Comparison of ENCODE assay signal across 7 cellular contexts in genomic region chr6:150600302-150601017, GRCh38. TPM values are rescaled to one million over a fixed set of nuclear protein-coding genes. Genes with fewer than 3 reads are reported as not detected.
DNase-seq lines count a peak whose midpoint lies in the region; ATAC-seq and TF ChIP-seq lines count a peak whose summit lies in the region.

No MANE protein-coding gene starts in this region.

- H3K4me1 Mint-ChIP-seq in activated B cell treated with CpG ODN at 0.5 μM for 24 hours, result peaks cover 68% of the 10 kb centered on the region
- H3K4me1 Mint-ChIP-seq in central memory CD8-positive, alpha-beta T cell, result peaks cover 18% of the 10 kb centered on the region

- ATAC-seq in HG02642 (IDR thresholded peaks at IDR 0.05; ENCODE audit: poor library complexity, unreplicated experiment), result peak; percentile 67
- peak; percentile 70 for ATAC-seq in activated B cell treated with CpG ODN at 0.5 μM for 24 hours (ENCODE audit: low read depth)
- peak; percentile 70 for ATAC-seq in central memory CD8-positive, alpha-beta T cell (replicated peaks; ENCODE audit: extremely low read depth, poor library complexity, severe bottlenecking)

- H3K27ac Mint-ChIP-seq in activated B cell treated with CpG ODN at 0.5 μM for 24 hours, result peak overlapping the region; percentile 97
- peak overlapping the region; percentile 88 for H3K27ac Mint-ChIP-seq in central memory CD8-positive, alpha-beta T cell (ENCODE audit: low read depth)

- H3K9me3 Mint-ChIP-seq in activated B cell treated with CpG ODN at 0.5 μM for 24 hours, result no peaks in the 10 kb centered on the region
- H3K9me3 Mint-ChIP-seq in central memory CD8-positive, alpha-beta T cell, result no peaks in the 10 kb centered on the region

- peak overlapping the region; percentile 98 for H3K4me3 Mint-ChIP-seq in activated B cell treated with CpG ODN at 0.5 μM for 24 hours
- peak overlapping the region; percentile 88 for H3K4me3 Mint-ChIP-seq in central memory CD8-positive, alpha-beta T cell

- intact Hi-C loops in activated B cell treated with CpG ODN at 0.5 μM for 24 hours (cut with micrococcal nuclease), result loop anchor here (1.0 to 5.0 kb wide), 5 partner anchors 23 to 182 kb away; no protein-coding TSS in a partner anchor

- no peaks in the 10 kb centered on the region for H3K27me3 Mint-ChIP-seq in activated B cell treated with CpG ODN at 0.5 μM for 24 hours
- H3K27me3 Mint-ChIP-seq in central memory CD8-positive, alpha-beta T cell, result no peaks in the 10 kb centered on the region

- TF ChIP-seq CTCF in GM13977 (IDR thresholded peaks at IDR 0.05; ENCODE audit: extremely low read depth, insufficient read depth, missing control alignments) (peak; percentile 41), activated B cell treated with CpG ODN at 0.5 μM for 24 hours (IDR thresholded peaks at IDR 0.05) (no peak)

- peaks cover 33% of the 10 kb centered on the region for H3K36me3 Mint-ChIP-seq in activated B cell treated with CpG ODN at 0.5 μM for 24 hours (ENCODE audit: low read depth)
- H3K36me3 Mint-ChIP-seq in central memory CD8-positive, alpha-beta T cell (ENCODE audit: insufficient read depth), result peaks cover 6% of the 10 kb centered on the region

- DNase-seq in GM13977 (ENCODE audit: low spot score) (peak; percentile 87), NCI-H1417 (lab: John Stamatoyannopoulos, UW) (peak; percentile 84 to 95 (median 88)), activated B cell treated with CpG ODN at 0.5 μM for 24 hours (peak; percentile 82), kidney glomerular epithelial cell (lab: John Stamatoyannopoulos, UW) (peak; percentile 68)
- peak; percentile 44 to 60 for DNase-seq in central memory CD8-positive, alpha-beta T cell (ENCODE audit: low spot score in 2 of 2)
- DNase-seq in stimulated activated CD4-positive, alpha-beta T cell treated with anti-CD3 and anti-CD28 coated beads, Interleukin-1b, Interleukin-23, amount 100 ng/mL, for 1 hour (ENCODE audit: low read depth in 2 of 2), result peak; percentile 4 to 8

- POLR2A ChIA-PET in activated B cell treated with CpG ODN at 0.5 μM for 24 hours (lab: Charles Lee), result interaction anchor here (0.6 to 9.8 kb wide), 36 partner anchors 10 to 1035 kb away, joined by 3 to 537 read pairs (median 7); no protein-coding TSS in a partner anchor

- CTCF ChIA-PET in activated B cell treated with CpG ODN at 0.5 μM for 24 hours (lab: Charles Lee), result interaction anchor here (0.7 to 5.3 kb wide), 20 partner anchors 9 to 215 kb away, joined by 3 to 55 read pairs (median 6); no protein-coding TSS in a partner anchor

- in situ Hi-C loops in GM13977 (cut with MboI; ENCODE audit: low pct_unique_long_range_greater_than_20kb, low sequenced_read_pairs, unreplicated experiment), result no loop called here

RNA-seq across cellular contexts. Expression of gene PLEKHG1, which starts 0.8 kb away (rescaled TPM):
- 199 and 219 TPM in 2 replicates for total RNA-seq in activated B cell treated with CpG ODN at 0.5 μM for 24 hours

Comparison
In these comparisons a context has a peak if more than half of its experiments do, and no peak if none do; other contexts are left out.
1. Peak in every context shown above with its lines: DNase-seq and ATAC-seq.
2. DNase-seq: peak in every context shown above with its lines; median percentile 88 in NCI-H1417; 87 in GM13977; 82 in activated B cell treated with CpG ODN at 0.5 μM for 24 hours; 68 in kidney glomerular epithelial cell; 52 in central memory CD8-positive, alpha-beta T cell; 6 in stimulated activated CD4-positive, alpha-beta T cell treated with anti-CD3 and anti-CD28 coated beads, Interleukin-1b, Interleukin-23, amount 100 ng/mL, for 1 hour.